In genomic region chr19:49451430-49452181, GRCh38 we compare ENCODE assay signal across 8 cellular contexts. TPM values are rescaled to one million over a fixed set of nuclear protein-coding genes. Genes with fewer than 3 reads are reported as not detected.
DNase-seq lines count a peak whose midpoint lies in the region; ATAC-seq and TF ChIP-seq lines count a peak whose summit lies in the region.

Gene PIH1D1, minus strand, starts transcription at chr19:49451814. Its CDS starts 240 bp downstream, at chr19:49451574.

- peak within 1 kb of the TSS; percentile 96 for H3K4me3 ChIP-seq in AG04449 (ENCODE audit: low read depth, low read length)
- peak within 1 kb of the TSS; percentile 65 to 85 (median 74) for H3K4me3 ChIP-seq in spleen

- H3K27ac Mint-ChIP-seq in WTC11: peak within 1 kb of the TSS; percentile 100

- H3K36me3 ChIP-seq in spleen: peaks cover 0 to 49% (median 18%) of the 10 kb centered on the region in 6 donors

- peaks cover 36% of the 10 kb centered on the region for H3K4me1 Mint-ChIP-seq in WTC11

- H3K36me3 Mint-ChIP-seq in WTC11: peaks cover 34% of the 10 kb centered on the region

- no peaks in the 10 kb centered on the region for H3K27me3 Mint-ChIP-seq in WTC11 (ENCODE audit: low read depth)

- peak; percentile 43 for ATAC-seq in GM18873 (IDR thresholded peaks at IDR 0.05; ENCODE audit: low FRiP score, unreplicated experiment)
- peak; percentile 69 for ATAC-seq in HG03159 (IDR thresholded peaks at IDR 0.05; ENCODE audit: unreplicated experiment)
- peak; percentile 59 for ATAC-seq in WTC11

- 1% methylated on average over 33 to 42 of the region's 42 CpGs for WGBS in spleen, 5 donors

- peaks cover 13 to 87% (median 43%) of the 10 kb centered on the region in 6 donors for H3K4me1 ChIP-seq in spleen

- H3K4me3 Mint-ChIP-seq in WTC11: peak within 1 kb of the TSS; percentile 94

- no peaks in the 10 kb centered on the region for H3K27me3 ChIP-seq in spleen (replicated peaks in 1 of 7)

- intact Hi-C loops in spleen (cut with DNase I; ENCODE audit: low total_unique reads): no loop called here

- H3K9me3 Mint-ChIP-seq in WTC11: no peaks in the 10 kb centered on the region

- DNase-seq in AG04449 (ENCODE audit: low read depth, low spot score): peak; percentile 95
- peak; percentile 97 for DNase-seq in NCI-H226
- DNase-seq in WTC11 (ENCODE audit: low spot score): peak; percentile 96
- DNase-seq in central memory CD4-positive, alpha-beta T cell: peak; percentile 95
- peak; percentile 99 for DNase-seq in inferior parietal cortex (ENCODE audit: extremely low spot score)
- DNase-seq in spleen: peak; percentile 96

- peak in 1 of 3 donors; percentile 34 for TF ChIP-seq POLR2A in spleen (IDR thresholded peaks at IDR 0.05)

- H3K9me3 ChIP-seq in spleen: no peaks in the 10 kb centered on the region

- peak; percentile 11 for TF ChIP-seq CTCF in AG04449 (IDR thresholded peaks at IDR 0.05; ENCODE audit: insufficient read depth, low read length, missing control alignments)
- no peak for TF ChIP-seq CTCF in WTC11 (IDR thresholded peaks at IDR 0.05)
- peak in 5 of 11 experiments; percentile 14 to 45 (median 41) for TF ChIP-seq CTCF in spleen (IDR thresholded peaks at IDR 0.05 in 8 of 11, conservative IDR thresholded peaks at IDR 0.05 in 3 of 11)

- H3K27ac ChIP-seq in spleen: peak within 1 kb of the TSS; percentile 95 to 98 (median 98)

- POLR2A ChIA-PET in AG04449 (lab: Yijun Ruan, JAX) (interaction anchor here (0.6 to 1.0 kb wide), 4 partner anchors 36 to 206 kb away, joined by 3 read pairs; partner anchors contain the start of genes RPL13A, RPS11 and TEAD2), WTC11 (lab: Charles Lee) (interaction anchor here (0.5 to 1.4 kb wide), 6 partner anchors 9 to 115 kb away, joined by 3 to 5 read pairs (median 3); partner anchors contain the start of gene TEAD2)

- CTCF ChIA-PET in AG04449 (lab: Yijun Ruan, JAX) (interaction anchor here (1.1 to 6.2 kb wide), 3 partner anchors 19 to 119 kb away, joined by 3 to 40 read pairs (median 3); partner anchors contain the start of gene FLT3LG), WTC11 (lab: Charles Lee) (interaction anchor here (0.6 to 3.9 kb wide), 20 partner anchors 10 to 1602 kb away, joined by 3 to 33 read pairs (median 6); partner anchors contain the start of genes DKKL1, FLT3LG, GFY and LIN7B)

TF ChIP-seq in WTC11, 78 proteins besides CTCF, POLR2A, EP300 and RAD21 (continues in another document):
- TF ChIP-seq IRF2 (CRISPR knock-in tag; IDR thresholded peaks at IDR 0.05; ENCODE audit: borderline replicate concordance, low read depth) (no peak), ZNF671 (CRISPR knock-in tag; IDR thresholded peaks at IDR 0.05) (no peak), ZBTB43 (CRISPR knock-in tag; IDR thresholded peaks at IDR 0.05) (no peak), USF1 (CRISPR knock-in tag; IDR thresholded peaks at IDR 0.05) (peak; percentile 9; the same call in 1 of the 2 replicates), MAX (CRISPR knock-in tag; IDR thresholded peaks at IDR 0.05) (peak; percentile 70), TCF7 (CRISPR knock-in tag; IDR thresholded peaks at IDR 0.05; ENCODE audit: low read depth) (0 out of 2 replicates have a peak, but pooled peaks have one; percentile 29), RORB (CRISPR knock-in tag; IDR thresholded peaks at IDR 0.05) (no peak), ZNF138 (CRISPR knock-in tag; conservative IDR thresholded peaks at IDR 0.05) (no peak), FOXP4 (CRISPR knock-in tag; IDR thresholded peaks at IDR 0.05) (0 out of 2 replicates have a peak, but pooled peaks have one; percentile 40), ARID4B (CRISPR knock-in tag; IDR thresholded peaks at IDR 0.05; ENCODE audit: borderline replicate concordance) (no peak; the same call in 1 of the 2 replicates), NR1H2 (CRISPR knock-in tag; IDR thresholded peaks at IDR 0.05) (no peak), SMAD3 (CRISPR knock-in tag; IDR thresholded peaks at IDR 0.05; ENCODE audit: borderline replicate concordance) (no peak), ZNF423 (CRISPR knock-in tag; IDR thresholded peaks at IDR 0.05) (no peak), SMAD4 (CRISPR knock-in tag; IDR thresholded peaks at IDR 0.05) (peak; percentile 61; the same call in 1 of the 2 replicates), SP1 (CRISPR knock-in tag; conservative IDR thresholded peaks at IDR 0.05) (peak; percentile 81), FOXP1 (CRISPR knock-in tag; IDR thresholded peaks at IDR 0.05; ENCODE audit: borderline replicate concordance) (peak; percentile 27; the same call in 1 of the 2 replicates), E2F1 (CRISPR knock-in tag; IDR thresholded peaks at IDR 0.05) (no peak), GABPB1 (CRISPR knock-in tag; IDR thresholded peaks at IDR 0.05) (peak; percentile 39; the same call in 1 of the 2 replicates), CREB1 (CRISPR knock-in tag; IDR thresholded peaks at IDR 0.05) (no peak)

RNA-seq across cellular contexts. Expression of gene PIH1D1, which starts in this region (rescaled TPM):
- total RNA-seq in WTC11 (2021) (153 to 170 TPM (median 156 TPM) in 3 replicates), spleen (10 to 100 TPM; 76.0 to 94.3 (median 86.1) TPM)
- polyA plus RNA-seq in spleen: 100 to 1,000 TPM in 2 of 3 donors, 10 to 100 TPM in 1; 85.3 to 140 (median 118) TPM

Comparison
In these comparisons a context has a peak if more than half of its experiments do, and no peak if none do; other contexts are left out.
1. Peak in every context shown above with its lines: DNase-seq, ATAC-seq, H3K4me3 ChIP-seq and H3K27ac ChIP-seq.